In the genomic region with DNA sequence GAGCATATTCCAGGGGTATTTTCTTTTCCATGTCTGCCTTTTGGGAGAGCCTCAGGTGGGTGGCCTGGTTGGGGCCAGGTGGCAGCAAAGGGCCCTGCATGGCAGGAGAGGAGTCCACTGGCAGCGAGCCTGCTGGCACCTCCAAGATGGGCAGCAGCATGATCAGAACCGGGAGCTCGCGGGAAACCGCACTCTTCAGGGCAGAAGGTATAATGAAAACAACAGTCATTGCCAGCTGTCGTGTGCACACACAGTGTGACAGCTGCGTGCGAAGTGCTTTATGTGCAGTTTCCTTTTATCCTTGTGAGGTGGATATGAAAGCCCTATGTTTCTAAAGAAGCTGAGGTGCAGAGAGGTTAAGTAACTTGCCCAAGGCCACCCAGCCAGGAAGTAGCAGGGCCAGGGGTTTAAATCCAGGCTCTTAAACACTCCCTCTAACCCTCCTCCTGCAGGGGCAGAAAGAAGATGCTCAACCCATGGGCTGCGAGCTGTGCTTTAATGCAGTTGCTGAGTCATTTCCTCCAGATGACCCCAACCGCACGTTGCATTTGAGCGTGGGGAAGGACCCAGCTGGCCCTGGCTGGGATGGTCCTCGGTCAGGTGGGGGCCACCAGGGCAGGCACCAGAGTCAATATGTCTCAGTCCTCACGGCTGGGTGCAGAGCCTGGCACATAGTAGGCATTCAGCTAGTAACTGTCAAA, we compare ENCODE assay signal across 8 cellular contexts.
DNase-seq lines count a peak whose midpoint lies in the region; ATAC-seq and TF ChIP-seq lines count a peak whose summit lies in the region.

No MANE protein-coding gene starts in this region.

- no peaks in the 10 kb centered on the region for H3K36me3 Mint-ChIP-seq in WTC11
- H3K36me3 Mint-ChIP-seq in naive thymus-derived CD4-positive, alpha-beta T cell = no peaks in the 10 kb centered on the region
- no peaks in the 10 kb centered on the region for H3K36me3 Mint-ChIP-seq in T-helper 17 cell (ENCODE audit: low read depth)
- H3K36me3 Mint-ChIP-seq in progenitor cell of endocrine pancreas (ENCODE audit: insufficient read depth) = no peaks in the 10 kb centered on the region

- CTCF ChIA-PET in WTC11 (lab: Charles Lee) = interaction anchor here (1.1 to 3.8 kb wide), 5 partner anchors 31 to 296 kb away, joined by 3 to 13 read pairs (median 6); no protein-coding TSS in a partner anchor
- CTCF ChIA-PET in naive thymus-derived CD4-positive, alpha-beta T cell (lab: Charles Lee) = no interaction called here

- H3K4me1 ChIP-seq in naive thymus-derived CD4-positive, alpha-beta T cell (ENCODE audit: control insufficient read depth in 2 of 2, insufficient read depth in 2 of 2, low read length in 2 of 2) = no peaks in the 10 kb centered on the region

- no peaks in the 10 kb centered on the region for H3K27me3 Mint-ChIP-seq in WTC11 (ENCODE audit: low read depth)
- no peaks in the 10 kb centered on the region for H3K27me3 Mint-ChIP-seq in naive thymus-derived CD4-positive, alpha-beta T cell
- H3K27me3 Mint-ChIP-seq in T-helper 17 cell = peaks cover 5% of the 10 kb centered on the region
- H3K27me3 Mint-ChIP-seq in progenitor cell of endocrine pancreas = peaks cover 4% of the 10 kb centered on the region

- H3K9me3 ChIP-seq in naive thymus-derived CD4-positive, alpha-beta T cell (ENCODE audit: control insufficient read depth in 2 of 3, low read length in 3 of 3) = no peaks in the 10 kb centered on the region
- H3K9me3 ChIP-seq in T-helper 17 cell (ENCODE audit: control insufficient read depth, low read length, poor library complexity, severe bottlenecking) = no peaks in the 10 kb centered on the region

- no peak overlapping the region for H3K4me3 Mint-ChIP-seq in WTC11
- H3K4me3 Mint-ChIP-seq in naive thymus-derived CD4-positive, alpha-beta T cell = no peak overlapping the region
- H3K4me3 Mint-ChIP-seq in T-helper 17 cell = no peak overlapping the region
- no peak overlapping the region for H3K4me3 Mint-ChIP-seq in progenitor cell of endocrine pancreas (ENCODE audit: low read depth)

- TF ChIP-seq CTCF in WTC11 (IDR thresholded peaks at IDR 0.05) (no peak), progenitor cell of endocrine pancreas (IDR thresholded peaks at IDR 0.05; ENCODE audit: unreplicated experiment) (no peak)

- intact Hi-C loops in naive thymus-derived CD4-positive, alpha-beta T cell (cut with micrococcal nuclease) = no loop called here

- H3K9me3 Mint-ChIP-seq in WTC11 (no peaks in the 10 kb centered on the region), progenitor cell of endocrine pancreas (ENCODE audit: low read depth) (no peaks in the 10 kb centered on the region)
- H3K9me3 Mint-ChIP-seq in naive thymus-derived CD4-positive, alpha-beta T cell = peaks cover 0 to 1% (median 0%) of the 10 kb centered on the region in 11 donors

- POLR2A ChIA-PET in WTC11 (lab: Charles Lee) = interaction anchor here (0.5 kb wide), 1 partner anchor 198 kb away, joined by 3 read pairs; no protein-coding TSS in a partner anchor
- POLR2A ChIA-PET in naive thymus-derived CD4-positive, alpha-beta T cell (lab: Charles Lee) = no interaction called here

- H3K4me1 Mint-ChIP-seq in WTC11 (no peaks in the 10 kb centered on the region), T-helper 17 cell (no peaks in the 10 kb centered on the region), progenitor cell of endocrine pancreas (ENCODE audit: low read depth) (no peaks in the 10 kb centered on the region)
- peaks cover 0 to 6% (median 0%) of the 10 kb centered on the region in 7 donors for H3K4me1 Mint-ChIP-seq in naive thymus-derived CD4-positive, alpha-beta T cell

- ATAC-seq in GM18867 (IDR thresholded peaks at IDR 0.05; ENCODE audit: unreplicated experiment) (peak; percentile 55), HG03066 (IDR thresholded peaks at IDR 0.05; ENCODE audit: low read depth, unreplicated experiment) (peak; percentile 46), WTC11 (no peak), T-helper 17 cell (no peak)
- peak; percentile 62 for ATAC-seq in naive thymus-derived CD4-positive, alpha-beta T cell

- no peak overlapping the region for H3K27ac Mint-ChIP-seq in WTC11
- H3K27ac Mint-ChIP-seq in naive thymus-derived CD4-positive, alpha-beta T cell = no peak overlapping the region
- no peak overlapping the region for H3K27ac Mint-ChIP-seq in T-helper 17 cell
- H3K27ac Mint-ChIP-seq in progenitor cell of endocrine pancreas = no peak overlapping the region

- no peak overlapping the region for H3K4me3 ChIP-seq in naive thymus-derived CD4-positive, alpha-beta T cell (ENCODE audit: low read length)

- DNase-seq in WTC11 (ENCODE audit: low spot score) = peak; percentile 7
- DNase-seq in naive thymus-derived CD4-positive, alpha-beta T cell = no peak
- no peak for DNase-seq in activated CD4-positive, alpha-beta T cell treated with anti-CD3 and anti-CD28 coated beads for 4 hours
- no peak for DNase-seq in T-helper 17 cell
- no peak for DNase-seq in HT-29 (ENCODE audit: low spot score)
- DNase-seq in progenitor cell of endocrine pancreas (ENCODE audit: low spot score, unreplicated experiment) = no peak

- H3K27ac ChIP-seq in naive thymus-derived CD4-positive, alpha-beta T cell (ENCODE audit: low read depth, low read length) = no peak overlapping the region

- no peaks in the 10 kb centered on the region for H3K27me3 ChIP-seq in naive thymus-derived CD4-positive, alpha-beta T cell (ENCODE audit: control insufficient read depth in 2 of 2, insufficient read depth in 2 of 2, low read length in 2 of 2)

- H3K36me3 ChIP-seq in naive thymus-derived CD4-positive, alpha-beta T cell (ENCODE audit: control insufficient read depth in 2 of 3, insufficient read depth in 3 of 3, low read length in 3 of 3) = no peaks in the 10 kb centered on the region

TF ChIP-seq in WTC11, 78 proteins besides CTCF, POLR2A, EP300 and RAD21:
- TF ChIP-seq ZNF396 (CRISPR knock-in tag; IDR thresholded peaks at IDR 0.05; ENCODE audit: borderline replicate concordance) (no peak), SP1 (CRISPR knock-in tag; conservative IDR thresholded peaks at IDR 0.05) (no peak), ZNF317 (CRISPR knock-in tag; IDR thresholded peaks at IDR 0.05; ENCODE audit: borderline replicate concordance, low read depth) (no peak), ZNF232 (CRISPR knock-in tag; IDR thresholded peaks at IDR 0.05) (no peak), SMAD3 (CRISPR knock-in tag; IDR thresholded peaks at IDR 0.05; ENCODE audit: borderline replicate concordance) (no peak), NFE2L1 (CRISPR knock-in tag; IDR thresholded peaks at IDR 0.05) (no peak), TEAD4 (CRISPR knock-in tag; IDR thresholded peaks at IDR 0.05) (no peak), NR3C1 (CRISPR knock-in tag; conservative IDR thresholded peaks at IDR 0.05; ENCODE audit: low read depth) (no peak), ESRRA (CRISPR knock-in tag; IDR thresholded peaks at IDR 0.05; ENCODE audit: borderline replicate concordance) (no peak), IRF2 (CRISPR knock-in tag; IDR thresholded peaks at IDR 0.05; ENCODE audit: borderline replicate concordance, low read depth) (no peak), FOXK1 (CRISPR knock-in tag; IDR thresholded peaks at IDR 0.05) (no peak), NFYB (CRISPR knock-in tag; conservative IDR thresholded peaks at IDR 0.05; ENCODE audit: low read depth) (no peak)
- TF ChIP-seq, protein P1, sequence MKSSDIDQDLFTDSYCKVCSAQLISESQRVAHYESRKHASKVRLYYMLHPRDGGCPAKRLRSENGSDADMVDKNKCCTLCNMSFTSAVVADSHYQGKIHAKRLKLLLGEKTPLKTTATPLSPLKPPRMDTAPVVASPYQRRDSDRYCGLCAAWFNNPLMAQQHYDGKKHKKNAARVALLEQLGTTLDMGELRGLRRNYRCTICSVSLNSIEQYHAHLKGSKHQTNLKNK (CRISPR knock-in tag; IDR thresholded peaks at IDR 0.05) = no peak
- TF ChIP-seq, protein P2, sequence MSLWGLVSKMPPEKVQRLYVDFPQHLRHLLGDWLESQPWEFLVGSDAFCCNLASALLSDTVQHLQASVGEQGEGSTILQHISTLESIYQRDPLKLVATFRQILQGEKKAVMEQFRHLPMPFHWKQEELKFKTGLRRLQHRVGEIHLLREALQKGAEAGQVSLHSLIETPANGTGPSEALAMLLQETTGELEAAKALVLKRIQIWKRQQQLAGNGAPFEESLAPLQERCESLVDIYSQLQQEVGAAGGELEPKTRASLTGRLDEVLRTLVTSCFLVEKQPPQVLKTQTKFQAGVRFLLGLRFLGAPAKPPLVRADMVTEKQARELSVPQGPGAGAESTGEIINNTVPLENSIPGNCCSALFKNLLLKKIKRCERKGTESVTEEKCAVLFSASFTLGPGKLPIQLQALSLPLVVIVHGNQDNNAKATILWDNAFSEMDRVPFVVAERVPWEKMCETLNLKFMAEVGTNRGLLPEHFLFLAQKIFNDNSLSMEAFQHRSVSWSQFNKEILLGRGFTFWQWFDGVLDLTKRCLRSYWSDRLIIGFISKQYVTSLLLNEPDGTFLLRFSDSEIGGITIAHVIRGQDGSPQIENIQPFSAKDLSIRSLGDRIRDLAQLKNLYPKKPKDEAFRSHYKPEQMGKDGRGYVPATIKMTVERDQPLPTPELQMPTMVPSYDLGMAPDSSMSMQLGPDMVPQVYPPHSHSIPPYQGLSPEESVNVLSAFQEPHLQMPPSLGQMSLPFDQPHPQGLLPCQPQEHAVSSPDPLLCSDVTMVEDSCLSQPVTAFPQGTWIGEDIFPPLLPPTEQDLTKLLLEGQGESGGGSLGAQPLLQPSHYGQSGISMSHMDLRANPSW (CRISPR knock-in tag; conservative IDR thresholded peaks at IDR 0.05; ENCODE audit: low read depth) = no peak
- TF ChIP-seq, protein P3, sequence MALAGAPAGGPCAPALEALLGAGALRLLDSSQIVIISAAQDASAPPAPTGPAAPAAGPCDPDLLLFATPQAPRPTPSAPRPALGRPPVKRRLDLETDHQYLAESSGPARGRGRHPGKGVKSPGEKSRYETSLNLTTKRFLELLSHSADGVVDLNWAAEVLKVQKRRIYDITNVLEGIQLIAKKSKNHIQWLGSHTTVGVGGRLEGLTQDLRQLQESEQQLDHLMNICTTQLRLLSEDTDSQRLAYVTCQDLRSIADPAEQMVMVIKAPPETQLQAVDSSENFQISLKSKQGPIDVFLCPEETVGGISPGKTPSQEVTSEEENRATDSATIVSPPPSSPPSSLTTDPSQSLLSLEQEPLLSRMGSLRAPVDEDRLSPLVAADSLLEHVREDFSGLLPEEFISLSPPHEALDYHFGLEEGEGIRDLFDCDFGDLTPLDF (CRISPR knock-in tag; IDR thresholded peaks at IDR 0.05) = no peak

Comparison
In these comparisons a context has a peak if more than half of its experiments do, and no peak if none do; other contexts are left out.
1. ATAC-seq: peak in GM18867 (single experiment), HG03066 (single experiment) and naive thymus-derived CD4-positive, alpha-beta T cell (single experiment); none in WTC11 (single experiment) and T-helper 17 cell (single experiment).